Comparison of ENCODE assay signal across 1 cellular context in the genomic region with DNA sequence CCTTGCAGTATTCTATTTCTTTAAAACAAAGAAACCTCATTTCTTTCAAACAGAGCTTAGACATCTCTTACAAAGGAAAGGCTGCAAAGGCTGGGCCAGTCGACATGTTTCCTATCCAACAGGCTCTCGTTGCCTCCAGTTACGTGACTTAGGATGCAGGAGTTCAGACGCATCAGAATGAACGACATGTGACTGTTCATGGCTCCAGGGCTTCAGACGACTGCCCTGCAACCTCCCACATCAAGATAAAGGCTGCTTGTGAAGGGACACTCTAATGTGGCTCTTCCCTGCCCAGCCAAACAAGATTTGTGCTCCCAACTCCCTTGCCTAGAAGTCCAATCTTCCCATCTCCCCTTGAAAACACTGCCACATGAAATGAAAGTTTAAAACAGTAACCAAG.
TF ChIP-seq lines count a peak whose summit lies in the region.

No MANE protein-coding gene starts in this region.

TF ChIP-seq in H1, 55 proteins besides CTCF, POLR2A, EP300 and RAD21 (continued from another document):
- TF ChIP-seq ASH2L (IDR thresholded peaks at IDR 0.05; ENCODE audit: low read length), result no peak
